ENCODE assay signal across 22 cellular contexts in genomic region chr10:124252097-124252715, GRCh38.
"Had no signal": no experiment of that assay in that cellular context is flagged by ENCODE, and none has a peak within 500 bp of the region (broad histone marks: within the 10 kb centered on the region; RNA-seq: fewer than 3 reads in every experiment).

No MANE protein-coding gene starts in this region.

- H3K9me3 ChIP-seq: pancreas, psoas muscle, right atrium auricular region, thoracic aorta had no signal

- H3K36me3 ChIP-seq: pancreas, right atrium auricular region, thoracic aorta, WERI-Rb-1 had no signal

- DNase-seq: activated CD4-positive, alpha-beta T cell treated with anti-CD3 and anti-CD28 coated beads for 1 hour; activated CD4-positive, alpha-beta T cell treated with anti-CD3 and anti-CD28 coated beads, Interleukin-2, amount 50 U/mL, for 1 hour; activated CD8-positive, alpha-beta T cell treated with anti-CD3 and anti-CD28 coated beads, Interleukin-2, amount 10 ng/mL, durations not matched to agents 7 days and 5 days; activated gamma-delta T cell; activated naive CD4-positive, alpha-beta T cell treated with anti-CD3 and anti-CD28 coated beads, Interleukin-2, amount 50 U/mL, for 16 hours; activated naive CD8-positive, alpha-beta T cell treated with anti-CD3 and anti-CD28 coated beads, Interleukin-2, amount 50 U/mL, for 24 hours; dermis blood vessel endothelial cell; effector CD8-positive, alpha-beta T cell; glutamatergic neuron; kidney glomerular epithelial cell; left ventricle myocardium superior; mammary epithelial cell; pancreas; psoas muscle; stimulated activated CD4-positive, alpha-beta T cell treated with anti-CD3 and anti-CD28 coated beads, Interleukin-4, amount 100 ng/mL, for 24 hours; stimulated activated naive CD4-positive, alpha-beta T cell treated with Interleukin-2 at 50 U/mL for 16 hours; WERI-Rb-1 had no signal

- H3K4me3 ChIP-seq: hepatocyte, pancreas, psoas muscle, right atrium auricular region, thoracic aorta had no signal

- H3K27me3 ChIP-seq: hepatocyte, pancreas, right atrium auricular region had no signal

- ATAC-seq: activated CD8-positive, alpha-beta T cell treated with anti-CD3 and anti-CD28 coated beads, Interleukin-2, amount 10 ng/mL, durations not matched to agents 7 days and 5 days; activated naive CD8-positive, alpha-beta T cell treated with anti-CD3 and anti-CD28 coated beads, Interleukin-2, amount 50 U/mL, for 24 hours; esophagus mucosa; left ventricle myocardium superior; natural killer cell treated with Interleukin-12 subunit alpha and Interleukin-12 subunit beta and Interleukin-15 and Interleukin-18, amount 100 ng/mL, for 72 hours; psoas muscle had no signal

- H3K27ac ChIP-seq: hepatocyte, psoas muscle, right atrium auricular region, thoracic aorta, WERI-Rb-1 had no signal
